Comparison of ENCODE assay signal across 1 cellular context in the genomic region with DNA sequence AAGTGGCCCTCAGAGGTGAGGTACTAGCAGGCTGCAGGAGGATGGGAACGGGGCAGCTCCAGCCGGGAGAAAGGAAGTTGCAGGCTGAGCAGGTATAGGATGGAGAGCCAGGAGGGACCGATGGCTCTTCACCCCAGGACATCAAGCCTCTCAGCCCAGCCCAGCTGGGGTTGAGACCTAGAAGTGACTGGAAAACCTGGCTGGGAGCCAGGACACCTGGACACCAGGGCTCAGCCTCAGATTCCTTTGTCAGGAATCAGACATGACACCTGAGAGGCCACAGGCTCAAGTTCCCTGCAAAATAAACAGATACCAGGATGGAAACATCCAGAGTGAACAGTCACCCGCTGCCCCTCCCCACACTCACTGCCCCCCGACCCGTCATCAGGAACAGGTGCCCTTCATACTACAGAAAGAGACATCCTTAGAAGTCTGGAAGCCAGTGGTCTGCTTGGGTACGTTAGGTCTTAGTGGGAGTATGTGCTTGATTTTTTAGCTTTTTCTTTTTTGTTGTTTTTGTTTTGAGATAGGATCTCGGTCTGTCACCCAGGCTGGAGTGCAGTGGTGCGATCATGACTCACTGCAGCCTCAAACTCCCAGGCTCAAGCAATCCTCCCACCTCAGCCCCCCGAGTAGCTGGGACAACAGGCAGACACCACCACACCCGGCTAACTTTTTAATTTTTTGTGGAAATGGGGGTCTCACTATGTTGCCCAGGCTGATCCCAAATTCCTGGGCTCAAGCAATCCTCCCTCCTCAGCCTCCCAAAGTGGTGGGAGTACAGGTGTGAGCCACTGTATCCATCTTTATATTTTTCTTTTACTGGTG.
TF ChIP-seq lines count a peak whose summit lies in the region.

No MANE protein-coding gene starts in this region.

TF ChIP-seq in IMR-90, 13 proteins besides CTCF, POLR2A, EP300 and RAD21 (continued from another document):
- TF ChIP-seq SMC3 (IDR thresholded peaks at IDR 0.05; ENCODE audit: low read depth, low read length) (no peak), BHLHE40 (IDR thresholded peaks at IDR 0.05; ENCODE audit: low read depth, low read length) (no peak), CHD1 (IDR thresholded peaks at IDR 0.05; ENCODE audit: low read depth, low read length) (no peak), RFX5 (IDR thresholded peaks at IDR 0.05; ENCODE audit: low read depth, low read length) (no peak), FOS (IDR thresholded peaks at IDR 0.05; ENCODE audit: low read depth, low read length) (no peak), MXI1 (IDR thresholded peaks at IDR 0.05; ENCODE audit: borderline replicate concordance, low read depth, low read length) (no peak), NFE2L2 (IDR thresholded peaks at IDR 0.05; ENCODE audit: low read depth, low read length) (no peak)
